Comparison of ENCODE assay signal across 8 cellular contexts in the genomic region with DNA sequence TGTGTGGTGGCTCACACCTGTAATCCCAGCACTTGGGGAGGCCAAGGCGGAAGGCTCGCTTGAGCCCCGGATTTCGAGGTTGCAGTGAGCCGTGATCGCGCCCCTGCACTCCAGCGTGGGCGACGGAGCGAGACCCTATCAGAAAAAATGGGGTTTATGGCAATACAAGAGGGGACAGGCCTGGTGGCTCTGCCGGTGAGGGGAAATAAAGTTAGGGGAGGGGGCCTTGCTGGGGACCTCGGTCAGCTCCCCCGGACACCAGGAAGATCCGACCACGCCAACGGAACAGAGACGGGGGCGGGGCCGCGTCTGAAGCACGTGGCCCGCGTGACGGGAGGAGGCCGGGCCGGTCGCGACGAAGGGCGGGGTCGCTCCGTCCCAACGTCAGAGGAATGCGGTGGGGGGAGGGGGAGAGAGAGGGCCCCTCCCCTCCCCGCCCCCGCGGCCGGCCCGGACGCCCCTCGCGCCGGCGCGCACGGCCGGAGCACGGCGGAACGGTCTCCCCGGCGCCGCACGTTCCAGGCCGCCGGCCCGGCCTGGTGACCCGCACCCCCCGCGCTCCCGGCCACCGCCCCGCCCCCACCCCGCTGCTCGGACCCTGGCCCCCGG. TPM values are rescaled to one million over a fixed set of nuclear protein-coding genes. Genes with fewer than 3 reads are reported as not detected.
A peak's percentile ranks its signal among the peaks of the same experiment; 100 is the strongest.
DNase-seq lines count a peak whose midpoint lies in the region; ATAC-seq and TF ChIP-seq lines count a peak whose summit lies in the region.

No MANE protein-coding gene starts in this region.

- no peaks in the 10 kb centered on the region for H3K9me3 Mint-ChIP-seq in activated CD4-positive, alpha-beta memory T cell treated with anti-CD3 and anti-CD28 coated beads, Interleukin-2, amount 10 ng/mL, durations not matched to agents 7 days and 5 days

- H3K27ac ChIP-seq in duodenal mucosa (ENCODE audit: low read depth, low read length): peak overlapping the region; percentile 98
- peak overlapping the region; percentile 98 for H3K27ac ChIP-seq in lower lobe of right lung

- TF ChIP-seq CTCF in lower lobe of right lung (IDR thresholded peaks at IDR 0.05): no peak

- H3K4me1 Mint-ChIP-seq in activated CD4-positive, alpha-beta memory T cell treated with anti-CD3 and anti-CD28 coated beads, Interleukin-2, amount 10 ng/mL, durations not matched to agents 7 days and 5 days: peaks cover 52% of the 10 kb centered on the region

- H3K9me3 ChIP-seq in duodenal mucosa (ENCODE audit: control insufficient read depth in 1 of 2, low read length in 2 of 2) (no peaks in the 10 kb centered on the region), lower lobe of right lung (no peaks in the 10 kb centered on the region)

- peaks cover 27% of the 10 kb centered on the region for H3K36me3 Mint-ChIP-seq in activated CD4-positive, alpha-beta memory T cell treated with anti-CD3 and anti-CD28 coated beads, Interleukin-2, amount 10 ng/mL, durations not matched to agents 7 days and 5 days (ENCODE audit: low read depth)

- POLR2A ChIA-PET in activated CD4-positive, alpha-beta memory T cell treated with anti-CD3 and anti-CD28 coated beads, Interleukin-2, amount 10 ng/mL, durations not matched to agents 7 days and 5 days (lab: Charles Lee): interaction anchor here (0.7 to 7.9 kb wide), 12 partner anchors 10 to 158 kb away, joined by 3 to 146 read pairs (median 6); a partner anchor contains a TSS

- H3K4me1 ChIP-seq in duodenal mucosa (ENCODE audit: control insufficient read depth in 1 of 2, insufficient read depth in 2 of 2, low read length in 2 of 2) (peaks cover 23 to 42% of the 10 kb centered on the region in 2 donors), lower lobe of right lung (peaks cover 28% of the 10 kb centered on the region)

- no peaks in the 10 kb centered on the region for H3K27me3 ChIP-seq in duodenal mucosa (ENCODE audit: control insufficient read depth in 1 of 2, insufficient read depth in 2 of 2, low read length in 2 of 2)
- no peaks in the 10 kb centered on the region for H3K27me3 ChIP-seq in lower lobe of right lung (ENCODE audit: low read depth)

- TF ChIP-seq POLR2A in GM10847 (IDR thresholded peaks at IDR 0.05; ENCODE audit: extremely low read depth, insufficient read length): peak; percentile 46

- no peaks in the 10 kb centered on the region for H3K27me3 Mint-ChIP-seq in activated CD4-positive, alpha-beta memory T cell treated with anti-CD3 and anti-CD28 coated beads, Interleukin-2, amount 10 ng/mL, durations not matched to agents 7 days and 5 days

- H3K36me3 ChIP-seq in duodenal mucosa (ENCODE audit: control insufficient read depth in 1 of 2, insufficient read depth in 2 of 2, low read length in 2 of 2): peaks cover 12% of the 10 kb centered on the region in 2 donors
- H3K36me3 ChIP-seq in lower lobe of right lung: peaks cover 18% of the 10 kb centered on the region

- intact Hi-C loops in lower lobe of right lung (cut with DNase I): no loop called here

- peak; percentile 97 for DNase-seq in NCI-H82 (lab: John Stamatoyannopoulos, UW)
- peak; percentile 93 for DNase-seq in activated CD4-positive, alpha-beta memory T cell treated with anti-CD3 and anti-CD28 coated beads, Interleukin-2, amount 10 ng/mL, durations not matched to agents 7 days and 5 days
- DNase-seq in lower lobe of right lung: peak; percentile 96
- DNase-seq in stimulated activated CD4-positive, alpha-beta T cell treated with anti-CD3 and anti-CD28 coated beads, Interleukin-4, amount 100 ng/mL, for 4 hours: peak; percentile 87 to 93

- CTCF ChIA-PET in activated CD4-positive, alpha-beta memory T cell treated with anti-CD3 and anti-CD28 coated beads, Interleukin-2, amount 10 ng/mL, durations not matched to agents 7 days and 5 days (lab: Charles Lee): interaction anchor here (0.6 to 2.2 kb wide), 7 partner anchors 9 to 82 kb away, joined by 3 to 12 read pairs (median 3); a partner anchor contains a TSS

- ATAC-seq in HG03571 (IDR thresholded peaks at IDR 0.05; ENCODE audit: unreplicated experiment) (peak; percentile 30), lower lobe of right lung (peak; percentile 66 to 75), GM18519 (IDR thresholded peaks at IDR 0.05; ENCODE audit: low FRiP score, unreplicated experiment) (no peak)

- H3K4me3 Mint-ChIP-seq in activated CD4-positive, alpha-beta memory T cell treated with anti-CD3 and anti-CD28 coated beads, Interleukin-2, amount 10 ng/mL, durations not matched to agents 7 days and 5 days: peak overlapping the region; percentile 92

- H3K9ac ChIP-seq in duodenal mucosa (ENCODE audit: low read depth in 1 of 2, low read length in 2 of 2): peak overlapping the region; percentile 96 to 99

- peak overlapping the region; percentile 99 for H3K27ac Mint-ChIP-seq in activated CD4-positive, alpha-beta memory T cell treated with anti-CD3 and anti-CD28 coated beads, Interleukin-2, amount 10 ng/mL, durations not matched to agents 7 days and 5 days

- H3K4me3 ChIP-seq in duodenal mucosa (ENCODE audit: low read depth in 1 of 2, low read length in 2 of 2) (peak overlapping the region; percentile 76 to 87), lower lobe of right lung (peak overlapping the region; percentile 74)

RNA-seq across cellular contexts. Expression of a gene that starts 1.9 kb away (rescaled TPM):
- total RNA-seq in activated CD4-positive, alpha-beta memory T cell treated with anti-CD3 and anti-CD28 coated beads, Interleukin-2, amount 10 ng/mL, durations not matched to agents 7 days and 5 days: 100 to 1,000 TPM; 457 to 464 TPM
- total RNA-seq in lower lobe of right lung: 274 TPM

RNA-seq across cellular contexts. Expression of a gene that starts 20.1 kb away (rescaled TPM):
- total RNA-seq in activated CD4-positive, alpha-beta memory T cell treated with anti-CD3 and anti-CD28 coated beads, Interleukin-2, amount 10 ng/mL, durations not matched to agents 7 days and 5 days: 100 to 1,000 TPM; 188 to 195 TPM
- total RNA-seq in lower lobe of right lung: 227 TPM

RNA-seq across cellular contexts. Expression of a gene that starts 26.3 kb away (rescaled TPM):
- 10 to 100 TPM; 79.9 to 82.2 TPM for total RNA-seq in activated CD4-positive, alpha-beta memory T cell treated with anti-CD3 and anti-CD28 coated beads, Interleukin-2, amount 10 ng/mL, durations not matched to agents 7 days and 5 days
- 8.3 TPM for total RNA-seq in lower lobe of right lung

RNA-seq across cellular contexts. Expression of a gene that starts 39.0 kb away (rescaled TPM):
- total RNA-seq in activated CD4-positive, alpha-beta memory T cell treated with anti-CD3 and anti-CD28 coated beads, Interleukin-2, amount 10 ng/mL, durations not matched to agents 7 days and 5 days: under 1 TPM; 0.81 to 0.93 TPM
- total RNA-seq in lower lobe of right lung: 4.2 TPM

RNA-seq across cellular contexts. Expression of a gene that starts 47.7 kb away (rescaled TPM):
- total RNA-seq in activated CD4-positive, alpha-beta memory T cell treated with anti-CD3 and anti-CD28 coated beads, Interleukin-2, amount 10 ng/mL, durations not matched to agents 7 days and 5 days: 10 to 100 TPM; 51.4 to 53.2 TPM
- 60.1 TPM for total RNA-seq in lower lobe of right lung
